In the genomic region with DNA sequence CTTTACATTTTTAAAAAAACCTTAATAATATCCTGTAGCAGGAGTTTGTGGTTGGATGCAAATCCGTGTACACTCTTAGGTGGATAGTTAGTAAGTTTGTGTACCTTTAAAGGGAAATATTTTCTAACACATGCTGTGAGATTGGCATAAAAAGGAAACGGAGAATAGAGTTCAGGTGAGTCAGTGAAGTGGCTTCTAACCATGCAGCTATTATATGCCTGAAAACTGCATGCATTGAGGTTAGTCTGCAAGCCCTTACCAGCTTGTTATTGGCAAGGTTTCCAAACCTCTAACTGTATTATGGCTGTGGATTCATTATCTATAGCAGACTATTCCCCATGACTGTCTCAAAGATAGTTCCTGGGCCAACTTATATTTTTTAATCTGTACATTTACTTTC, we compare ENCODE assay signal across 22 cellular contexts.
DNase-seq lines count a peak whose midpoint lies in the region; ATAC-seq and TF ChIP-seq lines count a peak whose summit lies in the region.
"Had no signal": no experiment of that assay in that cellular context is flagged by ENCODE, and none has a peak within 500 bp of the region (broad histone marks: within the 10 kb centered on the region; RNA-seq: fewer than 3 reads in every experiment).

No MANE protein-coding gene starts in this region.

- H3K36me3 ChIP-seq in mammary epithelial cell (ENCODE audit: insufficient read depth, low read length), result no peaks in the 10 kb centered on the region
- H3K36me3 ChIP-seq: SJSA1 had no signal

- no peak overlapping the region for H3K4me3 Mint-ChIP-seq in MCF 10A (ENCODE audit: unreplicated experiment)
- H3K4me3 Mint-ChIP-seq: B cell, CD14-positive monocyte, H9, HFFc6 had no signal

- POLR2A ChIA-PET in MCF 10A (lab: Yijun Ruan, JAX), result no interaction called here

- intact Hi-C loops in mammary epithelial cell (cut with micrococcal nuclease) (loop anchor here (10.0 kb wide), 1 partner anchor 221 kb away; no protein-coding TSS in a partner anchor), MCF 10A (cut with micrococcal nuclease) (no loop called here), lower leg skin (cut with DNase I; ENCODE audit: low total_unique reads) (no loop called here)

- H3K27me3 ChIP-seq in mammary epithelial cell (ENCODE audit: insufficient read depth, low read length), result no peaks in the 10 kb centered on the region
- H3K27me3 ChIP-seq: SJSA1 had no signal

- no peak overlapping the region for H3K9ac ChIP-seq in mammary epithelial cell (ENCODE audit: insufficient read depth, low read length)
- H3K9ac ChIP-seq: GM23248 had no signal

- H3K27me3 Mint-ChIP-seq in MCF 10A (ENCODE audit: insufficient read depth, unreplicated experiment), result peaks cover 39% of the 10 kb centered on the region
- H3K27me3 Mint-ChIP-seq: B cell had no signal

- H3K4me2 ChIP-seq in mammary epithelial cell (ENCODE audit: insufficient read depth, low read depth, low read length), result no peak overlapping the region
- H3K4me2 ChIP-seq: A549 had no signal

- ATAC-seq in GM18867 (IDR thresholded peaks at IDR 0.05; ENCODE audit: unreplicated experiment) (no peak), HG03342 (IDR thresholded peaks at IDR 0.05; ENCODE audit: unreplicated experiment) (no peak)
- ATAC-seq: A549, HepG2, K562 had no signal

- in situ Hi-C loops in mammary epithelial cell (cut with MboI; ENCODE audit: low sequenced_read_pairs in 2 of 2), result no loop called here
- in situ Hi-C loops in astrocyte of the spinal cord (cut with HindIII; ENCODE audit: low sequenced_read_pairs), result no loop called here

- no peaks in the 10 kb centered on the region for H3K36me3 Mint-ChIP-seq in MCF 10A (ENCODE audit: insufficient read depth, unreplicated experiment)
- H3K36me3 Mint-ChIP-seq: CD14-positive monocyte had no signal

- H2AFZ ChIP-seq in mammary epithelial cell (ENCODE audit: low read depth, low read length), result no peak overlapping the region
- H2AFZ ChIP-seq: GM23248 had no signal

- no peaks in the 10 kb centered on the region for H3K79me2 ChIP-seq in mammary epithelial cell (ENCODE audit: insufficient read depth, low read length)

- H3K4me3 ChIP-seq in mammary epithelial cell (replicated peaks in 1 of 3; ENCODE audit: insufficient read depth in 1 of 3, low read depth in 2 of 3, low read length in 3 of 3) (no peak overlapping the region), astrocyte of the spinal cord (ENCODE audit: low read depth, low read length) (no peak overlapping the region), lower leg skin (ENCODE audit: low read depth, poor library complexity, severe bottlenecking) (no peak overlapping the region)
- H3K4me3 ChIP-seq: A549, GM23248, K562, SJSA1 had no signal

- BruUV-seq in mammary epithelial cell (replicated peaks; lab: Mats Ljungman, UMichigan) (no TSS peak), MCF 10A (replicated peaks; lab: Mats Ljungman, UMichigan) (no TSS peak)

- dilution Hi-C loops in mammary epithelial cell (cut with HindIII; ENCODE audit: low sequenced_read_pairs), result no loop called here

- no peaks in the 10 kb centered on the region for H3K4me1 Mint-ChIP-seq in MCF 10A (ENCODE audit: insufficient read depth, unreplicated experiment)
- H3K4me1 Mint-ChIP-seq: B cell, CD14-positive monocyte had no signal

- H3K9me3 Mint-ChIP-seq in MCF 10A (ENCODE audit: unreplicated experiment), result no peaks in the 10 kb centered on the region
- H3K9me3 Mint-ChIP-seq: CD14-positive monocyte, H9 had no signal

- CTCF ChIA-PET in mammary epithelial cell (lab: Charles Lee; ENCODE audit: low non-redundant PET), result interaction anchor here (0.7 to 1.0 kb wide), 2 partner anchors 19 to 221 kb away, joined by 4 to 5 read pairs; no protein-coding TSS in a partner anchor
- CTCF ChIA-PET in MCF 10A (lab: Yijun Ruan, JAX), result interaction anchor here (0.8 to 1.6 kb wide), 3 partner anchors 17 to 1142 kb away, joined by 3 to 4 read pairs (median 3); no protein-coding TSS in a partner anchor

- H3K9me3 ChIP-seq in mammary epithelial cell (replicated peaks; ENCODE audit: insufficient read depth, low read length), result no peaks in the 10 kb centered on the region
- H3K9me3 ChIP-seq: A549, SJSA1 had no signal

- H3K27ac ChIP-seq in mammary epithelial cell (ENCODE audit: insufficient read depth, low read depth, low read length), result no peak overlapping the region
- H3K27ac ChIP-seq: A549, GM23248, SJSA1 had no signal

- H4K20me1 ChIP-seq in mammary epithelial cell (ENCODE audit: insufficient read depth, low read length), result no peaks in the 10 kb centered on the region

- TF ChIP-seq POLR2A in lower leg skin (IDR thresholded peaks at IDR 0.05), result no peak

- DNase-seq in mammary epithelial cell, result peak; percentile 28
- no peak for DNase-seq in MCF 10A (ENCODE audit: unreplicated experiment)
- DNase-seq in NCI-H69 (lab: John Stamatoyannopoulos, UW), result peak; percentile 30
- DNase-seq in astrocyte of the spinal cord (ENCODE audit: low read depth, low spot score), result peak; percentile 31
- no peak for DNase-seq in lower leg skin (ENCODE audit: low spot score in 2 of 2)
- DNase-seq: GM23248, H9, HFFc6, NCI-H1092, NCI-H1436, NCI-H187 treated with DMSO at 0.1 percent for 48 hours, NCI-H2171, NCI-H446 treated with DMSO at 0.1 percent for 48 hours, NCI-H526 treated with DMSO at 0.1 percent for 48 hours had no signal

- 11% methylated on average over 2 of the region's 2 CpGs for WGBS in mammary epithelial cell (ENCODE audit: low coverage, missing lambda C conversion rate)
- WGBS in lower leg skin, 2 donors, result 35 to 38% methylated on average over 2 of the region's 2 CpGs

- no peaks in the 10 kb centered on the region for H3K4me1 ChIP-seq in mammary epithelial cell (ENCODE audit: insufficient read depth, low read length)
- H3K4me1 ChIP-seq: A549, SJSA1 had no signal

- H3K27ac Mint-ChIP-seq in MCF 10A (ENCODE audit: low read depth, unreplicated experiment), result no peak overlapping the region
- H3K27ac Mint-ChIP-seq: B cell, CD14-positive monocyte, H9, HFFc6 had no signal

- TF ChIP-seq CTCF in mammary epithelial cell (conservative IDR thresholded peaks at IDR 0.05 in 1 of 2, IDR thresholded peaks at IDR 0.05 in 1 of 2; ENCODE audit: extremely low read depth in 1 of 2, insufficient read depth in 1 of 2, low read depth in 1 of 2, low read length in 2 of 2), result no peak
- TF ChIP-seq CTCF in MCF 10A (IDR thresholded peaks at IDR 0.05; ENCODE audit: unreplicated experiment), result no peak
- no peak for TF ChIP-seq CTCF in astrocyte of the spinal cord (IDR thresholded peaks at IDR 0.05; ENCODE audit: low read depth, low read length)
- TF ChIP-seq CTCF in lower leg skin (IDR thresholded peaks at IDR 0.05), result no peak

Comparison
In these comparisons a context has a peak if more than half of its experiments do, and no peak if none do; other contexts are left out.
1. DNase-seq: peak in mammary epithelial cell (single experiment), NCI-H69 (single experiment) and astrocyte of the spinal cord (single experiment); none in MCF 10A (single experiment) and lower leg skin (0 of 2).